2 cellular contexts compared by ENCODE assay signal in the genomic region with DNA sequence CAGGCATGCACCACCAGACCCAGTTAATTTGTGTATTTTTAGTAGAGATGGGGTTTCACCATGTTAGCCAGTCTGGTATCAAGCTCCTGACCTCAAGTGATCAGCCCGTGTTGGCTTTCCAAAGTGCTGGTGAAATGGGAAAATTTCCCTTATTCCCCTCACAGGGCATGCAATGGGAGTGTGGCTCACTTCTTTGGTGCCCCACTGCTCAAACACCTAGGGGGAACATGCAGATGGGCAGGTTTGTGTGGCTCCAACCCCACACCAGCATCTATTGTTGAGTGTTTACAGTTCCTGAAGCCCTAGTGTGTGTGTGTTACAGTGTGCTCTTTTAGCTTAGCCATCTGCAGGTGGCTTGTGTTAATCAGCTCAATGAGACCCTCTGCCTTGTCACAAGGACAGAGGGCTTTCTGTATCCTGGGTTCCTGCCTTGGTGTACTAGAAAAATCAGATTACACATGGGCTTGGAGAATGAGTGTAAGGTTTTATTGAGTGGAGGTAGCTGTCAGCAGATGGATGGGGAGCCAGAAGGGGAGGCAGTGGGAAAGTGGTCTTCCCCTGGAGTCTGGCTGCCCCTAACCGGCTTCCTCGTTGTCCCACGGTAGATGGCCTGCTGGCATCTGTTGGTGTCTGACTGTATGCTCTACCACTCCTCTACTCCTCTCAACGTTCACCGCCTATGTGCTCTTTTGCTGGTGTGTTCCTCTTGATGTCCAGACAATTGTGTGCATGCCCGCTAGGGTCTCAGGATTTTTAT.
TF ChIP-seq lines count a peak whose summit lies in the region.

No MANE protein-coding gene starts in this region.

TF ChIP-seq in K562, 482 proteins besides CTCF, POLR2A, EP300 and RAD21:
- TF ChIP-seq PCBP1 (IDR thresholded peaks at IDR 0.05; ENCODE audit: low read depth, low read length, poor library complexity, severe bottlenecking) = no peak
- TF ChIP-seq CTBP1 (IDR thresholded peaks at IDR 0.05; ENCODE audit: borderline replicate concordance) = no peak
- TF ChIP-seq NONO (IDR thresholded peaks at IDR 0.05; ENCODE audit: low read depth in 2 of 2, low read length in 1 of 2) = no peak
- TF ChIP-seq ZBTB1 (CRISPR knock-in tag; IDR thresholded peaks at IDR 0.05; ENCODE audit: borderline replicate concordance, low read depth) = no peak
- no peak for TF ChIP-seq RNF2 (IDR thresholded peaks at IDR 0.05)
- no peak for TF ChIP-seq NCOA4 (IDR thresholded peaks at IDR 0.05; ENCODE audit: partially characterized antibody)
- no peak for TF ChIP-seq TRIM28 (IDR thresholded peaks at IDR 0.05)
- no peak for TF ChIP-seq JUN (IDR thresholded peaks at IDR 0.05; ENCODE audit: borderline replicate concordance, low read depth, low read length)
- TF ChIP-seq JUN (CRISPR knock-in tag; IDR thresholded peaks at IDR 0.05; ENCODE audit: borderline replicate concordance) = no peak
- TF ChIP-seq SLC30A9 (CRISPR knock-in tag; IDR thresholded peaks at IDR 0.05) = no peak
- TF ChIP-seq ZNF445 (CRISPR knock-in tag; IDR thresholded peaks at IDR 0.05; ENCODE audit: low read depth) = no peak
- TF ChIP-seq FOXJ3 (CRISPR knock-in tag; IDR thresholded peaks at IDR 0.05) = no peak
- no peak for TF ChIP-seq ZNF584 (CRISPR knock-in tag; IDR thresholded peaks at IDR 0.05; ENCODE audit: low read depth)
- TF ChIP-seq NFRKB (IDR thresholded peaks at IDR 0.05; ENCODE audit: low read depth) = no peak
- TF ChIP-seq ZNF75A (CRISPR knock-in tag; IDR thresholded peaks at IDR 0.05) = no peak

TF ChIP-seq in WTC11, 78 proteins besides CTCF, POLR2A, EP300 and RAD21:
- TF ChIP-seq, protein P1, sequence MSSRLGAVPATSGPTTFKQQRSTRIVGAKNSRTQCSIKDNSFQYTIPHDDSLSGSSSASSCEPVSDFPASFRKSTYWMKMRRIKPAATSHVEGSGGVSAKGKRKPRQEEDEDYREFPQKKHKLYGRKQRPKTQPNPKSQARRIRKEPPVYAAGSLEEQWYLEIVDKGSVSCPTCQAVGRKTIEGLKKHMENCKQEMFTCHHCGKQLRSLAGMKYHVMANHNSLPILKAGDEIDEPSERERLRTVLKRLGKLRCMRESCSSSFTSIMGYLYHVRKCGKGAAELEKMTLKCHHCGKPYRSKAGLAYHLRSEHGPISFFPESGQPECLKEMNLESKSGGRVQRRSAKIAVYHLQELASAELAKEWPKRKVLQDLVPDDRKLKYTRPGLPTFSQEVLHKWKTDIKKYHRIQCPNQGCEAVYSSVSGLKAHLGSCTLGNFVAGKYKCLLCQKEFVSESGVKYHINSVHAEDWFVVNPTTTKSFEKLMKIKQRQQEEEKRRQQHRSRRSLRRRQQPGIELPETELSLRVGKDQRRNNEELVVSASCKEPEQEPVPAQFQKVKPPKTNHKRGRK (CRISPR knock-in tag; IDR thresholded peaks at IDR 0.05; ENCODE audit: borderline replicate concordance) = no peak
- no peak for TF ChIP-seq CBFB (CRISPR knock-in tag; IDR thresholded peaks at IDR 0.05; ENCODE audit: low read depth)
- no peak for TF ChIP-seq ZNF317 (CRISPR knock-in tag; IDR thresholded peaks at IDR 0.05; ENCODE audit: borderline replicate concordance, low read depth)
- no peak for TF ChIP-seq KAT7 (CRISPR knock-in tag; IDR thresholded peaks at IDR 0.05; ENCODE audit: borderline replicate concordance)
- no peak for TF ChIP-seq ARID4B (CRISPR knock-in tag; IDR thresholded peaks at IDR 0.05; ENCODE audit: borderline replicate concordance)
- no peak for TF ChIP-seq ZMAT4 (CRISPR knock-in tag; IDR thresholded peaks at IDR 0.05)
